Comparison of ENCODE assay signal across 21 cellular contexts in the genomic region with DNA sequence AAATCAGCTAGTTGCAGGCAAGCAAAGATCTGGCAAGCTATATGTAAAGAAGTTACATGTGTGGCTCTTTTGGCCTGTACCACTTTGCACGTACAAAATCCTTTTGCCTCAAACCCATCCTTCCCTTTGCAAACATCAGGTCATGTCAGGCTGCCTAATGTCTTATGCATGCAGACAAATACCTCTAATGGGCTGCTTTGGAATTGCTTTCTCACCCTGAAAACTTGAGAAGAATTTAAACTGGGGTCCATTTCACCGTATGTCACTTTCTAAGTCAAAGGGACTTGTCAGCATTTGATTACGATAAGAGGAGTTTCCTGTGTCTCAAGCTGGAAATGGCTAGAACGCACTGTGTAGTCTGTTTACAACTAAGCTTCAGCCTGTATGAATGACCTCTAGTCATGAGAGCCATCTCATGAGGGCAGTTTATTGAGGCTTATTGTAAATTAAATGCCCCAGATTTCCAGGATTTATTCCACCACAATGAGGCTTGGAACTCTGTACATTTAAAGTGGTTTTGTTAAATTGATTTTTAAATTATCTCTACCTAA.
DNase-seq lines count a peak whose midpoint lies in the region; ATAC-seq, FAIRE-seq and TF ChIP-seq lines count a peak whose summit lies in the region.
"Had no signal": no experiment of that assay in that cellular context is flagged by ENCODE, and none has a peak within 500 bp of the region (broad histone marks: within the 10 kb centered on the region; RNA-seq: fewer than 3 reads in every experiment).

No MANE protein-coding gene starts in this region.

- no peak for TF ChIP-seq POLR2A in HepG2 (IDR thresholded peaks at IDR 0.05; ENCODE audit: insufficient read depth in 1 of 2, low read depth in 2 of 2, low read length in 2 of 2)

- no peak for TF ChIP-seq RAD21 in liver (IDR thresholded peaks at IDR 0.05)
- no peak for TF ChIP-seq RAD21 in HepG2 (CRISPR knock-in tag; IDR thresholded peaks at IDR 0.05)

- H2BK12ac ChIP-seq in mesenchymal stem cell (ENCODE audit: low read length in 2 of 2): no peak overlapping the region

- TF ChIP-seq EP300 in HepG2 (IDR thresholded peaks at IDR 0.05; ENCODE audit: low read depth in 2 of 2, low read length in 2 of 2): no peak
- TF ChIP-seq EP300 in HepG2 (CRISPR knock-in tag; IDR thresholded peaks at IDR 0.05; ENCODE audit: borderline replicate concordance): no peak

- peaks cover 32 to 55% of the 10 kb centered on the region in 2 donors for H3K27me3 Mint-ChIP-seq in effector memory CD8-positive, alpha-beta T cell

- H3K4me3 ChIP-seq in liver (ENCODE audit: low read depth in 1 of 3, low read length in 3 of 3) (no peak overlapping the region), HepG2 (replicated peaks in 1 of 3; ENCODE audit: insufficient read depth in 1 of 3, low read depth in 2 of 3, low read length in 3 of 3) (no peak overlapping the region), mesenchymal stem cell (ENCODE audit: insufficient read depth in 1 of 2, low read depth in 1 of 2, low read length in 2 of 2) (no peak overlapping the region)
- H3K4me3 ChIP-seq: HAP-1, K562, Peyer's patch, SK-N-MC had no signal

- H3K9me3 ChIP-seq in liver (ENCODE audit: control insufficient read depth in 4 of 4, low read length in 3 of 4) (no peaks in the 10 kb centered on the region), HepG2 (ENCODE audit: low read length) (no peaks in the 10 kb centered on the region), mesenchymal stem cell (ENCODE audit: control insufficient read depth, low read length) (no peaks in the 10 kb centered on the region)
- H3K9me3 ChIP-seq: HAP-1, Peyer's patch had no signal

- no peak for FAIRE-seq in HepG2 (lab: Jason Lieb, UNC)
- FAIRE-seq: A204.1, K562 had no signal

- no peak overlapping the region for H2BK5ac ChIP-seq in mesenchymal stem cell (ENCODE audit: low read depth, low read length, poor library complexity, severe bottlenecking)

- H3K27ac Mint-ChIP-seq in effector memory CD8-positive, alpha-beta T cell: no peak overlapping the region
- H3K27ac Mint-ChIP-seq: CD4-positive, alpha-beta T cell had no signal

- H3K27ac ChIP-seq in liver (ENCODE audit: low read depth in 1 of 2, low read length in 2 of 2): peak overlapping the region in 1 of 2 donors; percentile 46
- H3K27ac ChIP-seq in HepG2 (ENCODE audit: extremely low read length, insufficient read depth, low read length): no peak overlapping the region
- no peak overlapping the region for H3K27ac ChIP-seq in mesenchymal stem cell (ENCODE audit: low read length, poor library complexity, severe bottlenecking)
- H3K27ac ChIP-seq: Peyer's patch, SK-N-MC had no signal

- no peak overlapping the region for H3K4ac ChIP-seq in mesenchymal stem cell (ENCODE audit: low read depth in 1 of 2, low read length in 2 of 2)

- H4K8ac ChIP-seq in mesenchymal stem cell (ENCODE audit: low read length): no peak overlapping the region

- in situ Hi-C loops in HepG2 (cut with HindIII; ENCODE audit: extremely low pct_ligation_motif_present, low pct_unique_long_range_greater_than_20kb): no loop called here

- TF ChIP-seq CTCF in liver (IDR thresholded peaks at IDR 0.05; ENCODE audit: low read depth, low read length, missing input control): no peak
- TF ChIP-seq CTCF in HepG2 (CRISPR knock-in tag; IDR thresholded peaks at IDR 0.05): no peak

- no peak overlapping the region for H2BK15ac ChIP-seq in mesenchymal stem cell (ENCODE audit: low read depth, poor library complexity, severe bottlenecking)

- H3K14ac ChIP-seq in mesenchymal stem cell (ENCODE audit: low read length in 2 of 2): no peak overlapping the region

- H3K9ac ChIP-seq in liver (ENCODE audit: low read depth in 1 of 2, low read length in 2 of 2): no peak overlapping the region
- no peak overlapping the region for H3K9ac ChIP-seq in HepG2 (ENCODE audit: insufficient read depth, low read depth, low read length)
- H3K9ac ChIP-seq in mesenchymal stem cell (ENCODE audit: low read length): no peak overlapping the region

- H3K79me2 ChIP-seq in HepG2 (ENCODE audit: insufficient read depth, low read length): no peaks in the 10 kb centered on the region

- H2BK120ac ChIP-seq in mesenchymal stem cell (ENCODE audit: low read depth, low read length): no peak overlapping the region

- no peak overlapping the region for H2AK5ac ChIP-seq in mesenchymal stem cell (ENCODE audit: low read length, severe bottlenecking)

- H3K79me1 ChIP-seq in mesenchymal stem cell (replicated peaks; ENCODE audit: low read length, poor library complexity, severe bottlenecking): no peaks in the 10 kb centered on the region

- ATAC-seq in HepG2: no peak
- no peak for ATAC-seq in HG03439 (IDR thresholded peaks at IDR 0.05; ENCODE audit: unreplicated experiment)
- no peak for ATAC-seq in effector memory CD8-positive, alpha-beta T cell (replicated peaks)
- ATAC-seq: K562, Right ventricle myocardium inferior had no signal

- H3K4me2 ChIP-seq in HepG2 (ENCODE audit: low read depth, low read length) (no peak overlapping the region), mesenchymal stem cell (ENCODE audit: low read length, poor library complexity, severe bottlenecking) (no peak overlapping the region)

- no peak overlapping the region for H4K91ac ChIP-seq in mesenchymal stem cell (ENCODE audit: low read length)

- no peak overlapping the region for H3K23ac ChIP-seq in mesenchymal stem cell (ENCODE audit: low read length in 2 of 2)

- CTCF ChIA-PET in HepG2 (lab: Yijun Ruan, JAX; ENCODE audit: low intra/inter-chr PET ratio, low total read pairs): no interaction called here

- no peak for DNase-seq in HepG2 (ENCODE audit: low spot score)
- peak; percentile 67 for DNase-seq in astrocyte of the hippocampus (ENCODE audit: low read depth, low spot score)
- peak; percentile 26 for DNase-seq in mesenchymal stem cell
- DNase-seq in superior temporal gyrus (ENCODE audit: extremely low spot score): peak; percentile 41
- DNase-seq in SKM-1 (lab: John Stamatoyannopoulos, UW; ENCODE audit: unreplicated experiment): no peak
- no peak for DNase-seq in effector memory CD8-positive, alpha-beta T cell
- DNase-seq: CD4-positive, alpha-beta T cell; DMS153; GDM1; NCI-H1417 treated with DMSO at 0.1 percent for 48 hours; NCI-H187 treated with DMSO at 0.1 percent for 48 hours; NCI-H69; NK-92 treated with Interleukin-12 subunit alpha and Interleukin-12 subunit beta, amount 100 ng/mL, for 24 hours; Peyer's patch had no signal

- H2AFZ ChIP-seq in HepG2 (ENCODE audit: low read length): no peak overlapping the region
- no peak overlapping the region for H2AFZ ChIP-seq in mesenchymal stem cell (ENCODE audit: low read depth, low read length)

- H3K4me3 Mint-ChIP-seq in effector memory CD8-positive, alpha-beta T cell: no peak overlapping the region
- H3K4me3 Mint-ChIP-seq: CD4-positive, alpha-beta T cell had no signal

- intact Hi-C loops in HepG2 (cut with micrococcal nuclease; ENCODE audit: unreplicated experiment): no loop called here

- no TSS peak for BruUV-seq in HepG2 (replicated peaks; lab: Mats Ljungman, UMichigan)

- POLR2A ChIA-PET in HepG2 (lab: Yijun Ruan, JAX): no interaction called here

- no peaks in the 10 kb centered on the region for H3K27me3 ChIP-seq in liver (ENCODE audit: control insufficient read depth in 4 of 4, insufficient read depth in 4 of 4, low read length in 3 of 4)
- 0 out of 5 replicates have a peak, but pooled peaks cover 0 to 5% of the 10 kb centered on the region in 2 experiments for H3K27me3 ChIP-seq in HepG2 (ENCODE audit: control insufficient read depth in 1 of 2, insufficient read depth in 2 of 2, low read length in 2 of 2)
- peaks cover 0 to 8% of the 10 kb centered on the region in 2 experiments for H3K27me3 ChIP-seq in mesenchymal stem cell (ENCODE audit: control insufficient read depth in 1 of 2, insufficient read depth in 1 of 2, low read length in 2 of 2)
- H3K27me3 ChIP-seq: Peyer's patch had no signal

- 65% methylated on average over 4 of the region's 4 CpGs for WGBS in liver
- WGBS in HepG2 (ENCODE audit: low lambda C conversion rate): 51% methylated on average over 3 of the region's 4 CpGs
- 4% methylated on average over 4 of the region's 4 CpGs for WGBS in mesenchymal stem cell

- H3K4me1 ChIP-seq in liver (ENCODE audit: control insufficient read depth in 4 of 4, insufficient read depth in 4 of 4, low read length in 3 of 4) (no peaks in the 10 kb centered on the region), HepG2 (ENCODE audit: insufficient read depth, low read length) (no peaks in the 10 kb centered on the region), mesenchymal stem cell (ENCODE audit: control insufficient read depth, insufficient read depth, low read depth, low read length) (no peaks in the 10 kb centered on the region)
- H3K4me1 ChIP-seq: HAP-1, Peyer's patch had no signal

- H3K4me1 Mint-ChIP-seq in effector memory CD8-positive, alpha-beta T cell (ENCODE audit: low read depth in 2 of 2): no peaks in the 10 kb centered on the region

- H3K18ac ChIP-seq in mesenchymal stem cell (ENCODE audit: low read depth in 1 of 2, low read length in 2 of 2): peak overlapping the region; percentile 21 to 33

- H3K36me3 ChIP-seq in liver (ENCODE audit: control insufficient read depth in 4 of 4, insufficient read depth in 3 of 4, low read depth in 1 of 4, low read length in 3 of 4): no peaks in the 10 kb centered on the region
- H3K36me3 ChIP-seq in HepG2 (replicated peaks in 1 of 2; ENCODE audit: control insufficient read depth in 1 of 2, insufficient read depth in 2 of 2, low read length in 2 of 2): no peaks in the 10 kb centered on the region
- H3K36me3 ChIP-seq in mesenchymal stem cell (ENCODE audit: control insufficient read depth in 1 of 2, insufficient read depth in 2 of 2, low read depth in 1 of 2, low read length in 2 of 2): no peaks in the 10 kb centered on the region
- H3K36me3 ChIP-seq: HAP-1, Peyer's patch had no signal

- no peaks in the 10 kb centered on the region for H4K20me1 ChIP-seq in HepG2 (ENCODE audit: insufficient read depth, low read length)

- H3K9me3 Mint-ChIP-seq in effector memory CD8-positive, alpha-beta T cell: no peaks in the 10 kb centered on the region
- H3K9me3 Mint-ChIP-seq: CD4-positive, alpha-beta T cell had no signal

- no peaks in the 10 kb centered on the region for H3K36me3 Mint-ChIP-seq in effector memory CD8-positive, alpha-beta T cell (ENCODE audit: insufficient read depth)

TF ChIP-seq in liver, 16 proteins besides CTCF, POLR2A, EP300 and RAD21 (continues in another document):
- TF ChIP-seq HNF4G (IDR thresholded peaks at IDR 0.05) (no peak), GABPA (IDR thresholded peaks at IDR 0.05 in 1 of 2, conservative IDR thresholded peaks at IDR 0.05 in 1 of 2) (no peak)

TF ChIP-seq in HepG2, 621 proteins besides CTCF, POLR2A, EP300 and RAD21 (continues in another document):
- no peak for TF ChIP-seq SAFB2 (CRISPR knock-in tag; IDR thresholded peaks at IDR 0.05; ENCODE audit: borderline replicate concordance, low read depth)
- no peak for TF ChIP-seq ZNF235 (CRISPR knock-in tag; IDR thresholded peaks at IDR 0.05; ENCODE audit: borderline replicate concordance)
- no peak for TF ChIP-seq MAZ (IDR thresholded peaks at IDR 0.05; ENCODE audit: borderline replicate concordance, low read depth, low read length)
- TF ChIP-seq MAZ (CRISPR knock-in tag; IDR thresholded peaks at IDR 0.05; ENCODE audit: low read depth): no peak
- no peak for TF ChIP-seq PAWR (CRISPR knock-in tag; IDR thresholded peaks at IDR 0.05; ENCODE audit: borderline replicate concordance)
- no peak for TF ChIP-seq ATF1 (CRISPR knock-in tag; IDR thresholded peaks at IDR 0.05)

Comparison
In these comparisons a context has a peak if more than half of its experiments do, and no peak if none do; other contexts are left out.
1. DNase-seq: peak in astrocyte of the hippocampus (single experiment), mesenchymal stem cell (single experiment) and superior temporal gyrus (single experiment); none in HepG2 (single experiment), SKM-1 (single experiment) and effector memory CD8-positive, alpha-beta T cell (0 of 3).